2 cellular contexts compared by ENCODE assay signal in the genomic region with DNA sequence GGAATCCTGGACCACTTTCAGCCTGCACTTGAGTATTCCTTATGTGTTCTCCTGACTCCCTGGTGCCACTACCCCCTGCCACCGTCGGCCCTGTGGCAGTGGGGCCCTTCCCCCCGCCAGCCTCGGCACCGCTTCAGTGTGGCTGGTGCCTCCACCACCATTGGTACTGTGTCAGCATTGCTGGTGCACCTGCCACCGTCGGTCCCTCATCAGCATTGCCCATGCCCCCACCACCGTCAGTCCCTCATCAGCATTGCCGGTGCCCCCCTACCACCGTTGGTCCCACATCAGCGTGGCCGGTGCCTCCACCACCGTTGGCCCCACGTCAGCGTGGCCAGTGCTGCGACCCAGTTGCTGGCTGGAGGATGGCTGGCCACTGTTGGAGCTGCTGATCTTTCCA.
TF ChIP-seq lines count a peak whose summit lies in the region.

No MANE protein-coding gene starts in this region.

TF ChIP-seq in GM23338, 12 proteins besides CTCF, POLR2A, EP300 and RAD21:
- TF ChIP-seq, protein P1, sequence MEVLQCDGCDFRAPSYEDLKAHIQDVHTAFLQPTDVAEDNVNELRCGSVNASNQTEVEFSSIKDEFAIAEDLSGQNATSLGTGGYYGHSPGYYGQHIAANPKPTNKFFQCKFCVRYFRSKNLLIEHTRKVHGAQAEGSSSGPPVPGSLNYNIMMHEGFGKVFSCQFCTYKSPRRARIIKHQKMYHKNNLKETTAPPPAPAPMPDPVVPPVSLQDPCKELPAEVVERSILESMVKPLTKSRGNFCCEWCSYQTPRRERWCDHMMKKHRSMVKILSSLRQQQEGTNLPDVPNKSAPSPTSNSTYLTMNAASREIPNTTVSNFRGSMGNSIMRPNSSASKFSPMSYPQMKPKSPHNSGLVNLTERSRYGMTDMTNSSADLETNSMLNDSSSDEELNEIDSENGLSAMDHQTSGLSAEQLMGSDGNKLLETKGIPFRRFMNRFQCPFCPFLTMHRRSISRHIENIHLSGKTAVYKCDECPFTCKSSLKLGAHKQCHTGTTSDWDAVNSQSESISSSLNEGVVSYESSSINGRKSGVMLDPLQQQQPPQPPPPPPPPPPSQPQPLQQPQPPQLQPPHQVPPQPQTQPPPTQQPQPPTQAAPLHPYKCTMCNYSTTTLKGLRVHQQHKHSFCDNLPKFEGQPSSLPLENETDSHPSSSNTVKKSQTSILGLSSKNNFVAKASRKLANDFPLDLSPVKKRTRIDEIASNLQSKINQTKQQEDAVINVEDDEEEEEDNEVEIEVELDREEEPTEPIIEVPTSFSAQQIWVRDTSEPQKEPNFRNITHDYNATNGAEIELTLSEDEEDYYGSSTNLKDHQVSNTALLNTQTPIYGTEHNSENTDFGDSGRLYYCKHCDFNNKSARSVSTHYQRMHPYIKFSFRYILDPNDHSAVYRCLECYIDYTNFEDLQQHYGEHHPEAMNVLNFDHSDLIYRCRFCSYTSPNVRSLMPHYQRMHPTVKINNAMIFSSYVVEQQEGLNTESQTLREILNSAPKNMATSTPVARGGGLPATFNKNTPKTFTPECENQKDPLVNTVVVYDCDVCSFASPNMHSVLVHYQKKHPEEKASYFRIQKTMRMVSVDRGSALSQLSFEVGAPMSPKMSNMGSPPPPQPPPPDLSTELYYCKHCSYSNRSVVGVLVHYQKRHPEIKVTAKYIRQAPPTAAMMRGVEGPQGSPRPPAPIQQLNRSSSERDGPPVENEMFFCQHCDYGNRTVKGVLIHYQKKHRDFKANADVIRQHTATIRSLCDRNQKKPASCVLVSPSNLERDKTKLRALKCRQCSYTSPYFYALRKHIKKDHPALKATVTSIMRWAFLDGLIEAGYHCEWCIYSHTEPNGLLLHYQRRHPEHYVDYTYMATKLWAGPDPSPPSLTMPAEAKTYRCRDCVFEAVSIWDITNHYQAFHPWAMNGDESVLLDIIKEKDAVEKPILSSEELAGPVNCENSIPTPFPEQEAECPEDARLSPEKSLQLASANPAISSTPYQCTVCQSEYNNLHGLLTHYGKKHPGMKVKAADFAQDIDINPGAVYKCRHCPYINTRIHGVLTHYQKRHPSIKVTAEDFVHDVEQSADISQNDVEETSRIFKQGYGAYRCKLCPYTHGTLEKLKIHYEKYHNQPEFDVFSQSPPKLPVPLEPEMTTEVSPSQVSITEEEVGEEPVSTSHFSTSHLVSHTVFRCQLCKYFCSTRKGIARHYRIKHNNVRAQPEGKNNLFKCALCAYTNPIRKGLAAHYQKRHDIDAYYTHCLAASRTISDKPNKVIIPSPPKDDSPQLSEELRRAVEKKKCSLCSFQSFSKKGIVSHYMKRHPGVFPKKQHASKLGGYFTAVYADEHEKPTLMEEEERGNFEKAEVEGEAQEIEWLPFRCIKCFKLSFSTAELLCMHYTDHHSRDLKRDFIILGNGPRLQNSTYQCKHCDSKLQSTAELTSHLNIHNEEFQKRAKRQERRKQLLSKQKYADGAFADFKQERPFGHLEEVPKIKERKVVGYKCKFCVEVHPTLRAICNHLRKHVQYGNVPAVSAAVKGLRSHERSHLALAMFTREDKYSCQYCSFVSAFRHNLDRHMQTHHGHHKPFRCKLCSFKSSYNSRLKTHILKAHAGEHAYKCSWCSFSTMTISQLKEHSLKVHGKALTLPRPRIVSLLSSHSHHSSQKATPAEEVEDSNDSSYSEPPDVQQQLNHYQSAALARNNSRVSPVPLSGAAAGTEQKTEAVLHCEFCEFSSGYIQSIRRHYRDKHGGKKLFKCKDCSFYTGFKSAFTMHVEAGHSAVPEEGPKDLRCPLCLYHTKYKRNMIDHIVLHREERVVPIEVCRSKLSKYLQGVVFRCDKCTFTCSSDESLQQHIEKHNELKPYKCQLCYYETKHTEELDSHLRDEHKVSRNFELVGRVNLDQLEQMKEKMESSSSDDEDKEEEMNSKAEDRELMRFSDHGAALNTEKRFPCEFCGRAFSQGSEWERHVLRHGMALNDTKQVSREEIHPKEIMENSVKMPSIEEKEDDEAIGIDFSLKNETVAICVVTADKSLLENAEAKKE (CRISPR knock-in tag; IDR thresholded peaks at IDR 0.05): no peak
- TF ChIP-seq ZNF331 (CRISPR knock-in tag; IDR thresholded peaks at IDR 0.05; ENCODE audit: low read depth) (no peak), STAT1 (IDR thresholded peaks at IDR 0.05; ENCODE audit: unreplicated experiment) (no peak), JUNB (IDR thresholded peaks at IDR 0.05; ENCODE audit: unreplicated experiment) (no peak), EZH2 (IDR thresholded peaks at IDR 0.05; ENCODE audit: low read depth, unreplicated experiment) (no peak), POLR2AphosphoS5 (IDR thresholded peaks at IDR 0.05; ENCODE audit: low read depth) (no peak), REST (IDR thresholded peaks at IDR 0.05; ENCODE audit: unreplicated experiment) (no peak)

TF ChIP-seq in H1, 55 proteins besides CTCF, POLR2A, EP300 and RAD21:
- TF ChIP-seq CHD2 (IDR thresholded peaks at IDR 0.05; ENCODE audit: low read length) (no peak), SP4 (IDR thresholded peaks at IDR 0.05; ENCODE audit: low read length) (no peak), NRF1 (IDR thresholded peaks at IDR 0.05; ENCODE audit: low read depth, low read length) (no peak), TAF1 (IDR thresholded peaks at IDR 0.05; ENCODE audit: low read depth, low read length) (no peak), PHF8 (conservative IDR thresholded peaks at IDR 0.05; ENCODE audit: low read depth, low read length) (no peak), BACH1 (IDR thresholded peaks at IDR 0.05; ENCODE audit: low read length) (no peak), EGR1 (IDR thresholded peaks at IDR 0.05; ENCODE audit: borderline replicate concordance, low read depth, low read length) (no peak), SUZ12 (IDR thresholded peaks at IDR 0.05; ENCODE audit: low read length) (no peak), SP1 (IDR thresholded peaks at IDR 0.05; ENCODE audit: low read depth, low read length) (no peak), RBBP5 (IDR thresholded peaks at IDR 0.05; ENCODE audit: borderline replicate concordance, low read depth, low read length) (no peak), TCF12 (IDR thresholded peaks at IDR 0.05; ENCODE audit: low read depth, low read length) (no peak)
